In the genomic region with DNA sequence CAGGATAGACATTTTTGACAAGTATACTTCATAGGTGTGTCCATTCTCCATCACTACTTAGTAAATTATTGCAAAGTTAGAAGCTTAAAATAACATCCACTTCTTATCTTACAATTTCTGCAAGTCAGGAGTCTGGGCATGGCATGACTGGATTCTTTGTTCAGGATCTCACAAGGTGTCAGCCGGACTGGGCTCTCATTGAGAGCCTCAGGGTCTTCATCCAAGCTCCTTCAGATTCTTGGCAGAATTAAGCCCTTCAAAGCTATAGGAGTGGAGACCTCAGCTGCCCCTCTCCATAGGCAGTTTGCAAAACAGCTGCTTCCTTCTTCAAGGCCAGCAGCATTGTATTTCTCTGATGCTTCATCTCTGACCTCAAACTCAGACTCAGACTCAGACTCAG, we compare ENCODE assay signal across 24 cellular contexts.
"Had no signal": no experiment of that assay in that cellular context is flagged by ENCODE, and none has a peak within 500 bp of the region (broad histone marks: within the 10 kb centered on the region; RNA-seq: fewer than 3 reads in every experiment).

No MANE protein-coding gene starts in this region.

- H3K27me3 ChIP-seq: SJSA1 had no signal

- H3K27ac ChIP-seq: KMS-11, SJSA1 had no signal

- ATAC-seq: HepG2, Panc1, T-cell had no signal

- H3K9me3 ChIP-seq: SJSA1, SK-N-SH had no signal

- H3K4me2 ChIP-seq: KMS-11, SK-N-SH had no signal

- H3K36me3 ChIP-seq: SJSA1 had no signal

- H3K4me3 ChIP-seq: SJSA1 had no signal

- H3K9ac ChIP-seq: KMS-11, SK-N-SH had no signal

- DNase-seq: IMR-90, Kasumi-1, MM.1S, NCI-H1092 treated with DMSO at 0.1 percent for 48 hours, NCI-H1436, NCI-H187, NCI-H2029, NCI-H2081 treated with DMSO at 0.1 percent for 48 hours, NCI-H2171, NCI-H226, NCI-H446, NCI-H510A, NCI-H524 treated with DMSO at 0.1 percent for 48 hours, NCI-H69, NCI-H774, Right ventricle myocardium superior, SIG-M5, SK-N-SH, SW 1271, T-cell had no signal
